ENCODE assay signal across 8 cellular contexts in the genomic region with DNA sequence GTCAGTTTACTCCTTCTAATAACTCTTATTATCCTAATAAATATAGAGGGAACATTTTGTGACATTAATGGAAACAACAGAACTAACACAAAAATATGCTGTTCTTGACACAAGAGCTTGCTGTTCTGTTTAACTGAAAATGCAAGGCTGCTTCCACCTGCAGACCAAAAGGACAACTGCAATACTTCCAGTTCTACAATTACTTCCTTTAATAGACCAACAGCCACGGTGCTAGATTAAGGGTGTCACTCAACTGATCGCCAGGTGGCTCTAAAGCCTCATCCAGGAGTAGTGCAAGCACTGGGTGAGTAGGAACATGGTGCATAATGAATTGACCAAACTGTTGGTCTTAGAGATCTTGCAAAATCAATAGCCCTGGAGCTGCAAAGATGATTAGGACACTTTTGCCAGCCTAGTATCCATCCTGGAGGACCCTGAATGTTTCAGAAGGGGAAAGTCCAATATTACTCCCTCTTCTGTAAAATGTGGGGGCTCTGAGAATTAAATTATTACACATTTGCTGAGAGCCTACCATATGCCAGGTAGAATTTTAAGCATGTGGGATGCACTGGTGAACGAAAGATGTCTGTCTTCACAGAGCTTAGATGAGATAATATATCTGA. TPM values are rescaled to one million over a fixed set of nuclear protein-coding genes. Genes with fewer than 3 reads are reported as not detected.
A peak's percentile ranks its signal among the peaks of the same experiment; 100 is the strongest.
DNase-seq lines count a peak whose midpoint lies in the region; ATAC-seq and TF ChIP-seq lines count a peak whose summit lies in the region.

No MANE protein-coding gene starts in this region.

- intact Hi-C loops in psoas muscle (cut with DNase I): no loop called here

- ATAC-seq in GM21447 (IDR thresholded peaks at IDR 0.05; ENCODE audit: unreplicated experiment) (peak; percentile 93), psoas muscle (peak; percentile 75 to 95 (median 86))

- H3K4me3 ChIP-seq in fibroblast of lung (replicated peaks in 1 of 4; ENCODE audit: control extremely low read depth in 1 of 4, insufficient read depth in 1 of 4, low read depth in 3 of 4, low read length in 4 of 4) (no peak overlapping the region), psoas muscle (no peak overlapping the region)

- H3K4me2 ChIP-seq in fibroblast of lung (ENCODE audit: extremely low read depth, insufficient read depth, low read length): no peak overlapping the region

- H3K4me1 ChIP-seq in fibroblast of lung (ENCODE audit: control insufficient read depth, extremely low read depth, insufficient read depth, low read length): peaks cover 7% of the 10 kb centered on the region
- H3K4me1 ChIP-seq in psoas muscle: no peaks in the 10 kb centered on the region

- no peak overlapping the region for H3K27ac ChIP-seq in fibroblast of lung (ENCODE audit: insufficient read depth, low read length)
- no peak overlapping the region for H3K27ac ChIP-seq in psoas muscle

- no peaks in the 10 kb centered on the region for H3K9me3 ChIP-seq in fibroblast of lung (ENCODE audit: control insufficient read depth, insufficient read depth, low read depth, low read length)
- no peaks in the 10 kb centered on the region for H3K9me3 ChIP-seq in psoas muscle

- H3K27me3 ChIP-seq in fibroblast of lung (ENCODE audit: control insufficient read depth, insufficient read depth, low read length) (no peaks in the 10 kb centered on the region), psoas muscle (ENCODE audit: insufficient read depth in 3 of 3, low read length in 2 of 3) (no peaks in the 10 kb centered on the region)

- no peaks in the 10 kb centered on the region for H4K20me1 ChIP-seq in fibroblast of lung (ENCODE audit: control insufficient read depth, extremely low read depth, insufficient read depth, low read length)

- WGBS in psoas muscle, 3 donors: 47 to 55% (median 50%) methylated on average over 3 of the region's 3 CpGs

- TF ChIP-seq CTCF in fibroblast of lung (conservative IDR thresholded peaks at IDR 0.05 in 1 of 2, IDR thresholded peaks at IDR 0.05 in 1 of 2; ENCODE audit: low read depth in 1 of 2, low read length in 2 of 2): peak; percentile 46 to 49
- TF ChIP-seq CTCF in psoas muscle (IDR thresholded peaks at IDR 0.05): peak; percentile 37

- DNase-seq in GM04504 (ENCODE audit: low read depth) (peak; percentile 12), HK-2 (ENCODE audit: unreplicated experiment) (peak; percentile 68), RPMI8226 (peak; percentile 60), fibroblast of lung (ENCODE audit: low read depth in 2 of 2) (peak; percentile 57 to 61), psoas muscle (no peak), C1 segment of cervical spinal cord (lab: John Stamatoyannopoulos, UW) (no peak)
- no peak for DNase-seq in effector CD8-positive, alpha-beta T cell (lab: John Stamatoyannopoulos, UW)

- no peak overlapping the region for H2AFZ ChIP-seq in fibroblast of lung (ENCODE audit: low read length)

- no peaks in the 10 kb centered on the region for H3K79me2 ChIP-seq in fibroblast of lung (ENCODE audit: control insufficient read depth, insufficient read depth, low read length)

- H3K36me3 ChIP-seq in fibroblast of lung (ENCODE audit: control insufficient read depth, insufficient read depth, low read length) (no peaks in the 10 kb centered on the region), psoas muscle (ENCODE audit: insufficient read depth in 1 of 2, low read depth in 1 of 2) (no peaks in the 10 kb centered on the region)

- H3K9ac ChIP-seq in fibroblast of lung (ENCODE audit: insufficient read depth, low read length): no peak overlapping the region

RNA-seq across cellular contexts. Expression of gene CLDN16, which starts 3.6 kb away (rescaled TPM):
- under 0.01 and 0.33 TPM in 2 replicates for total RNA-seq in fibroblast of lung
- polyA plus RNA-seq in fibroblast of lung: 0.08 and 0.10 TPM in 2 replicates
- polyA plus RNA-seq in fibroblast of lung (2012): 0.06 TPM in 1 of 2 replicates, not detected in the other
- polyA minus RNA-seq in fibroblast of lung (ENCODE audit: low replicate concordance): not detected in 2 replicates
- not detected for total RNA-seq in psoas muscle
- polyA plus RNA-seq in psoas muscle: not detected

Comparison
In these comparisons a context has a peak if more than half of its experiments do, and no peak if none do; other contexts are left out.
1. DNase-seq: peak in GM04504 (single experiment), HK-2 (single experiment), RPMI8226 (single experiment) and fibroblast of lung (2 of 2); none in psoas muscle (0 of 2), effector CD8-positive, alpha-beta T cell (single experiment) and C1 segment of cervical spinal cord (0 of 14).